ENCODE assay signal across 27 cellular contexts in genomic region chr6:81605526-81605925, GRCh38.
"Had no signal": no experiment of that assay in that cellular context is flagged by ENCODE, and none has a peak within 500 bp of the region (broad histone marks: within the 10 kb centered on the region; RNA-seq: fewer than 3 reads in every experiment).

No MANE protein-coding gene starts in this region.

- H3K36me3 ChIP-seq: stomach, suprapubic skin, thoracic aorta, thyroid gland, tibial artery, tibial nerve, transverse colon, upper lobe of left lung, upper lobe of right lung, uterus, vagina had no signal

- H3K27ac ChIP-seq: stomach, suprapubic skin, testis, thoracic aorta, thyroid gland, tibial artery, tibial nerve, transverse colon, upper lobe of left lung, upper lobe of right lung, uterus, vagina had no signal

- DNase-seq: stimulated activated CD4-positive, alpha-beta T cell treated with anti-CD3 and anti-CD28 coated beads, Interleukin-2, amount 100 ng/mL, for 48 hours; stimulated activated CD4-positive, alpha-beta T cell treated with anti-CD3 and anti-CD28 coated beads, Interleukin-4, amount 100 ng/mL, for 1 hour; stimulated activated CD4-positive, alpha-beta T cell treated with anti-CD3 and anti-CD28 coated beads, Interleukin-4, amount 100 ng/mL, for 24 hours; stimulated activated CD4-positive, alpha-beta T cell treated with anti-CD3 and anti-CD28 coated beads, Interleukin-4, amount 100 ng/mL, for 4 hours; stimulated activated CD8-positive, alpha-beta memory T cell treated with anti-CD3 and anti-CD28 coated beads, Interleukin-4, amount 100 ng/mL, for 48 hours; stimulated activated naive B cell treated with anti-CD40 and anti-IgM and Interleukin-4, amounts not matched to agents 10 μg/mL and 1 μg/mL and 100 μg/mL, for 72 hours; stimulated activated naive CD4-positive, alpha-beta T cell; stimulated activated naive CD4-positive, alpha-beta T cell treated with Interleukin-2 at 50 U/mL for 16 hours; stimulated activated naive CD8-positive, alpha-beta T cell treated with anti-CD3 and anti-CD28 coated beads, Interleukin-15, amount 100 ng/mL, for 72 hours; stimulated activated naive CD8-positive, alpha-beta T cell treated with anti-CD3 and anti-CD28 coated beads, Interleukin-15, Interleukin-2, amounts not matched to agents 100 U/mL and 50 U/mL, for 24 hours; stomach; substantia nigra; testis; thyroid gland; tibial artery; transverse colon; trophoblast cell; upper lobe of left lung; upper lobe of right lung; uterus had no signal

- ATAC-seq: stimulated activated effector memory CD8-positive, alpha-beta T cell treated with anti-CD3 and anti-CD28 coated beads, Interleukin-12 subunit alpha, Interleukin-12 subunit beta, amount 100 ng/mL, for 72 hours; stimulated activated memory B cell treated with anti-CD40 and anti-IgM and Interleukin-4, amounts not matched to agents 10 μg/mL and 1 μg/mL and 100 μg/mL, for 72 hours; stimulated activated naive B cell treated with anti-CD40 and anti-IgM and Interleukin-4, amounts not matched to agents 10 μg/mL and 1 μg/mL and 100 μg/mL, for 72 hours; stimulated activated naive CD8-positive, alpha-beta T cell treated with anti-CD3 and anti-CD28 coated beads, Interleukin-15, amount 100 ng/mL, for 72 hours; stimulated activated naive CD8-positive, alpha-beta T cell treated with anti-CD3 and anti-CD28 coated beads, Interleukin-15, Interleukin-2, amounts not matched to agents 100 U/mL and 50 U/mL, for 24 hours; upper lobe of right lung had no signal

- H3K27me3 ChIP-seq: stomach, suprapubic skin, testis, thyroid gland, tibial artery, tibial nerve, transverse colon, upper lobe of left lung, upper lobe of right lung, uterus, vagina had no signal

- H3K4me1 ChIP-seq: stomach, suprapubic skin, testis, thyroid gland, tibial nerve, transverse colon, upper lobe of left lung, upper lobe of right lung, uterus, vagina had no signal

- H3K9me3 ChIP-seq: stomach, suprapubic skin, testis, thoracic aorta, thyroid gland, tibial artery, transverse colon, upper lobe of left lung, upper lobe of right lung, uterus, vagina had no signal

- H3K4me3 ChIP-seq: stomach, suprapubic skin, testis, thoracic aorta, thyroid gland, tibial artery, tibial nerve, transverse colon, upper lobe of left lung, upper lobe of right lung, uterus, vagina had no signal

- FAIRE-seq: urothelium cell line had no signal
